ENCODE assay signal across 7 cellular contexts in the genomic region with DNA sequence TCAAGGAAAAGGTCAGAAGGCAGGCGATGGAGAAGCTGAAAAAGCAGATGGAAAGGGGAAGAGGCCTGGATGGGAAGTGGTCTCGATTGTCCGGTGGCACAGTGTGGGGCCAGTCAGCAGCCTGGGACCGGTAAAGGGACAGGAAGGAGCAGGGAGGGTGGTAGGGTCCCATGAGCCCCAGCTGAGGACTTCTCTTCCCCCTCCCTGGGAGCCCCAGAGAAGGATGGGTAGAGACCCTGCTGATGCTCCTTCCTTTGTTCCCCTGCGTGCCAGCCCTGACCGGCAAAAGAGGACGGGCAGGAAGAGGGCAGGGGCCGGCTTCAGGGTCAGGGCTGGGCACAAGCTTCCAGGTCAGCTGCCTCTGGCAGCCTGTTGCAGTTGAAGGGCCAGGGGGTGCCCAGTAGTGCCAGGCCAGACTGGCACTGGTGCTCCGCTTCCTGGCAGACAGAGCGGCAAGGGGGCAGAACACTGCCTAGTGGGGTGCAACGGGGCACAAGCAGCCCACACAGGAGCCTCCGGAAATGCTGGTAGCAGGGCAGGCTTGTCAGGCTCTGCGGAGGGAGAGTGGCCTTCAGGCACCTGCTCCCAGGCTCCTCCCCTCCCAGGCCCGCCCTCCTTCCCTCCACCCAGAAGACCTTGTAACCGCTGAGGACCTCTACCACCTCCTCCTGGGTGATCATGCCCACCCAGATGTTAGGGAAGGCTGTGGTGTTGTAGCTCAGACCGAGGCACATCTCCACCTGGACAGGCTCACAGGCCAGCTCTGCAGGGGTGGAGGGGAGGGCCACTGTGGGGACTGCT.
DNase-seq lines count a peak whose midpoint lies in the region; TF ChIP-seq lines count a peak whose summit lies in the region.
"Had no signal": no experiment of that assay in that cellular context is flagged by ENCODE, and none has a peak within 500 bp of the region (broad histone marks: within the 10 kb centered on the region; RNA-seq: fewer than 3 reads in every experiment).

No MANE protein-coding gene starts in this region.

- H3K9me3 ChIP-seq in iPS-18a (ENCODE audit: control insufficient read depth, low read depth, low read length) (no peaks in the 10 kb centered on the region), stomach smooth muscle (ENCODE audit: control insufficient read depth in 2 of 2, low read length in 2 of 2) (no peaks in the 10 kb centered on the region)

- H3K36me3 ChIP-seq in iPS-18a (ENCODE audit: control insufficient read depth, low read depth, low read length), result peaks cover 3% of the 10 kb centered on the region
- peaks cover 0 to 3% of the 10 kb centered on the region in 2 donors for H3K36me3 ChIP-seq in stomach smooth muscle (ENCODE audit: control insufficient read depth in 2 of 2, insufficient read depth in 2 of 2, low read length in 2 of 2)

- H3K27ac ChIP-seq in iPS-18a (ENCODE audit: low read length) (no peak overlapping the region), stomach smooth muscle (ENCODE audit: low read length) (peak overlapping the region; percentile 80)

- in situ Hi-C loops in GM13976 (cut with MboI; ENCODE audit: low sequenced_read_pairs, unreplicated experiment), result no loop called here

- no peak overlapping the region for H3K9ac ChIP-seq in iPS-18a (ENCODE audit: low read length)
- H3K9ac ChIP-seq in stomach smooth muscle (ENCODE audit: low read length in 2 of 2), result peak overlapping the region in 1 of 2 donors; percentile 64

- TF ChIP-seq CTCF in WI38 (IDR thresholded peaks at IDR 0.05; ENCODE audit: low read depth, low read length) (no peak), GM13976 (IDR thresholded peaks at IDR 0.05; ENCODE audit: borderline replicate concordance, control extremely low read depth, extremely low read depth, insufficient read depth, missing control alignments) (no peak)

- H3K27me3 ChIP-seq in iPS-18a (ENCODE audit: control insufficient read depth, insufficient read depth, low read length) (peaks cover 41% of the 10 kb centered on the region), stomach smooth muscle (ENCODE audit: control insufficient read depth in 1 of 2, insufficient read depth in 2 of 2, low read length in 2 of 2) (no peaks in the 10 kb centered on the region)

- H3K4me1 ChIP-seq in iPS-18a (ENCODE audit: control insufficient read depth, low read depth, low read length), result peaks cover 13% of the 10 kb centered on the region
- H3K4me1 ChIP-seq in stomach smooth muscle (ENCODE audit: control insufficient read depth, insufficient read depth, low read length), result peaks cover 52% of the 10 kb centered on the region

- H3K4me3 ChIP-seq in WI38 (ENCODE audit: low read depth, low read length) (peak overlapping the region; percentile 64), iPS-18a (ENCODE audit: low read length) (peak overlapping the region; percentile 51), stomach smooth muscle (ENCODE audit: low read length in 2 of 2) (peak overlapping the region; percentile 42 to 76)

- DNase-seq in NCI-H2171 (lab: John Stamatoyannopoulos, UW) (no peak), OCI-M2 (lab: John Stamatoyannopoulos, UW; ENCODE audit: unreplicated experiment) (no peak), GM13976 (ENCODE audit: low spot score) (no peak)
- DNase-seq: activated CD4-positive, CD25-positive, alpha-beta regulatory T cell had no signal
